6 cellular contexts compared by ENCODE assay signal in genomic region chr10:66880826-66881225, GRCh38. TPM values are rescaled to one million over a fixed set of nuclear protein-coding genes. Genes with fewer than 3 reads are reported as not detected.
"Had no signal": no experiment of that assay in that cellular context is flagged by ENCODE, and none has a peak within 500 bp of the region (broad histone marks: within the 10 kb centered on the region; RNA-seq: fewer than 3 reads in every experiment).

No MANE protein-coding gene starts in this region.

- H3K4me3 ChIP-seq: GM23248 had no signal

- ATAC-seq: HepG2 had no signal

- DNase-seq: GM23248, H9, HCEC 1CT had no signal

- H3K27ac ChIP-seq: GM23248 had no signal

RNA-seq across cellular contexts. Expression of gene LRRTM3, which starts 45.0 kb away (rescaled TPM):
- total RNA-seq: GM23248, HepG2, HT1080 had no signal
- polyA plus RNA-seq: GM23248, HepG2, IgD-negative memory B cell had no signal
